In the genomic region with DNA sequence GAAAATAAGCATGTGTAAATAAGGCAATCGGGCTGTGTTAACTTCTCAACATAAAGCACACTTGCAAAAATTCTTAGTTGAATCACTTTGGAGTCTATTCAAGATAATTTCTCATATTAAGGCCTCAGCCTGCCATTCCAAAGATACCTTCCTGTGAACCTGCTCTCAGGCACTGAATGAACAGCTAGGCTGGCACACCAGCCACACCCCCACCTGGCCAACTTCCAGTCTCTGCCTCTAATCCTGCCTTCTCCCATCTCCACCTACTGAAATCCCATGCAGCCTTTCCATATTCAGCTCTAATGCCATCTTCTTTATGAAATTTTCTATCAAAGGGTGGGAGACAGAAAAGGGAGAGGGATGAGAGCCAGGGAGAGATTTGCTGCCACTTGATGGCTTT, we compare ENCODE assay signal across 31 cellular contexts. TPM values are rescaled to one million over a fixed set of nuclear protein-coding genes. Genes with fewer than 3 reads are reported as not detected.
"Had no signal": no experiment of that assay in that cellular context is flagged by ENCODE, and none has a peak within 500 bp of the region (broad histone marks: within the 10 kb centered on the region; RNA-seq: fewer than 3 reads in every experiment).

No MANE protein-coding gene starts in this region.

- H3K4me3 ChIP-seq: adrenal gland, MG63, SK-N-MC had no signal

- H3K27ac ChIP-seq: adrenal gland, KMS-11, SK-N-MC had no signal

- H3K4me2 ChIP-seq: KMS-11 had no signal

- H3K4me1 ChIP-seq: adrenal gland had no signal

- H3K9ac ChIP-seq: KMS-11 had no signal

- H3K36me3 ChIP-seq: adrenal gland, MG63 had no signal

- ATAC-seq: activated T-helper 17 cell treated with anti-CD3 and anti-CD28 coated beads, Interleukin-2, amount 50 U/mL, for 72 hours; Panc1; Right ventricle myocardium inferior; T-cell had no signal

- DNase-seq: activated CD4-positive, alpha-beta memory T cell treated with anti-CD3 and anti-CD28 coated beads for 36 hours; activated CD4-positive, alpha-beta T cell treated with anti-CD3 and anti-CD28 coated beads, Interleukin-2, amount 10 ng/mL, durations not matched to agents 7 days and 5 days; activated CD4-positive, CD25-positive, alpha-beta regulatory T cell; activated gamma-delta T cell treated with Interleukin-2 at 50 U/mL for 16 hours; activated naive CD4-positive, alpha-beta T cell treated with anti-CD3 and anti-CD28 coated beads, Interleukin-2, amount 10 ng/mL, durations not matched to agents 7 days and 5 days; activated naive CD8-positive, alpha-beta T cell treated with anti-CD3 and anti-CD28 coated beads, Interleukin-2, amount 10 ng/mL, durations not matched to agents 7 days and 5 days; activated T-cell treated with anti-CD3 and anti-CD28 coated beads for 4 hours; activated T-cell treated with anti-CD3 and anti-CD28 coated beads, Interleukin-2, amount 50 U/mL, for 48 hours; adrenal gland; anterior cingulate cortex; central memory CD4-positive, alpha-beta T cell; MG63; MV-4-11; NCI-H1092 treated with DMSO at 0.1 percent for 48 hours; NCI-H1417 treated with DMSO at 0.1 percent for 48 hours; NCI-H187; NCI-H2081 treated with DMSO at 0.1 percent for 48 hours; NCI-H446 treated with DMSO at 0.1 percent for 48 hours; NCI-H524 treated with DMSO at 0.1 percent for 48 hours; NCI-H748 treated with DMSO at 0.1 percent for 48 hours; RPMI8226; T-cell; T-helper 2 cell; T1000 had no signal

- H3K27me3 ChIP-seq: adrenal gland had no signal

- FAIRE-seq: TTC549 had no signal

RNA-seq across cellular contexts. Expression of gene MACROH2A2, which starts 17.1 kb away (rescaled TPM):
- total RNA-seq: OCI-LY7 had no signal
